32 cellular contexts compared by ENCODE assay signal in the genomic region with DNA sequence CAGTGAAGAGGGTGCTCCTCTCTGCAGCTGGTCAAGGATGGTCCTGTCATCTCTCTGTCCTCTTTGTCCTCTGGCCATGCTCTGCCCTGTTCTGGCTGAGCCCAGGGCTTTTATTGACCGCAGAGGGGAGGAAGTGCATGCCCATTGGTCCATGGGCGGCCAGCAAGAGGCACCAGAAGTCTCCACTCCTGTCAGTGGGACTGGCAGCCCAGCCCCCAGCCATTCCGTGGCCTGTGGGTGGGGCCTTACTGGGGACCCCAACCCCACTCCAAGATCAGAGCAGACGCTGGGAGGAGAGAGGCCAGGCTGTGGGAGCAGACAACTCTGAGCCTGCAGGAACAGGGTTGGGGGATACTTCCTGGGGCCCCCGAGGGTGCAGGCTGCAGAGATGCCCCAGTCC.
"Had no signal": no experiment of that assay in that cellular context is flagged by ENCODE, and none has a peak within 500 bp of the region (broad histone marks: within the 10 kb centered on the region; RNA-seq: fewer than 3 reads in every experiment).

No MANE protein-coding gene starts in this region.

- H3K4me1 Mint-ChIP-seq: activated CD4-positive, alpha-beta memory T cell treated with anti-CD3 and anti-CD28 coated beads, Interleukin-2, amount 10 ng/mL, durations not matched to agents 7 days and 5 days; activated naive CD4-positive, alpha-beta T cell treated with anti-CD3 and anti-CD28 coated beads, Interleukin-2, amount 50 U/mL, for 24 hours; activated naive CD8-positive, alpha-beta T cell treated with anti-CD3 and anti-CD28 coated beads, Interleukin-2, amount 10 ng/mL, durations not matched to agents 7 days and 5 days had no signal

- H3K27me3 ChIP-seq: ascending aorta, cardiac muscle cell, MG63, Peyer's patch, SJSA1 had no signal

- DNase-seq: activated CD4-positive, alpha-beta memory T cell treated with anti-CD3 and anti-CD28 coated beads, Interleukin-2, amount 10 ng/mL, durations not matched to agents 7 days and 5 days; activated CD4-positive, alpha-beta T cell treated with anti-CD3 and anti-CD28 coated beads for 1 hour; activated CD4-positive, alpha-beta T cell treated with anti-CD3 and anti-CD28 coated beads for 48 hours; activated CD4-positive, CD25-positive, alpha-beta regulatory T cell; activated gamma-delta T cell; activated naive CD4-positive, alpha-beta T cell treated with Interleukin-2 at 50 U/mL for 16 hours; activated naive CD8-positive, alpha-beta T cell treated with anti-CD3 and anti-CD28 coated beads, Interleukin-2, amount 10 ng/mL, durations not matched to agents 7 days and 5 days; activated T-cell treated with anti-CD3 and anti-CD28 coated beads, Interleukin-2, amount 50 U/mL, for 24 hours; amygdala; Kasumi-1; KG1; NCI-H1048; NCI-H1105 treated with DMSO at 0.1 percent for 48 hours; NCI-H1436; NCI-H1694; NCI-H1930; NCI-H345; NCI-H524 treated with DMSO at 0.1 percent for 48 hours; NK-92 treated with Interleukin-12 subunit alpha and Interleukin-12 subunit beta, amount 100 ng/mL, for 24 hours; PC-3; Peyer's patch; SW 1271; T-helper 1 cell; T-helper 2 cell; T-helper 9 cell; WERI-Rb-1 had no signal

- H3K27ac Mint-ChIP-seq: activated CD4-positive, alpha-beta memory T cell treated with anti-CD3 and anti-CD28 coated beads, Interleukin-2, amount 10 ng/mL, durations not matched to agents 7 days and 5 days; activated naive CD4-positive, alpha-beta T cell treated with anti-CD3 and anti-CD28 coated beads, Interleukin-2, amount 50 U/mL, for 24 hours; activated naive CD8-positive, alpha-beta T cell treated with anti-CD3 and anti-CD28 coated beads, Interleukin-2, amount 10 ng/mL, durations not matched to agents 7 days and 5 days; activated T-cell treated with anti-CD3 and anti-CD28 coated beads, Interleukin-2, amount 50 U/mL, for 24 hours; activated T-helper 2 cell treated with anti-CD3 and anti-CD28 coated beads, Interferon-gamma antibody, Interleukin-2, Interleukin-4, amounts not matched to agents 10 μg/mL and 5 μg/mL and 100 μg/mL, durations not matched to agents 14 hours and 24 hours and 36 hours had no signal

- H3K36me3 Mint-ChIP-seq: activated naive CD4-positive, alpha-beta T cell treated with anti-CD3 and anti-CD28 coated beads, Interleukin-2, amount 50 U/mL, for 24 hours; activated naive CD8-positive, alpha-beta T cell treated with anti-CD3 and anti-CD28 coated beads, Interleukin-2, amount 10 ng/mL, durations not matched to agents 7 days and 5 days had no signal

- H3K4me3 Mint-ChIP-seq: activated CD4-positive, alpha-beta memory T cell treated with anti-CD3 and anti-CD28 coated beads, Interleukin-2, amount 10 ng/mL, durations not matched to agents 7 days and 5 days; activated naive CD4-positive, alpha-beta T cell treated with anti-CD3 and anti-CD28 coated beads, Interleukin-2, amount 50 U/mL, for 24 hours; activated naive CD8-positive, alpha-beta T cell treated with anti-CD3 and anti-CD28 coated beads, Interleukin-2, amount 10 ng/mL, durations not matched to agents 7 days and 5 days; activated T-cell treated with anti-CD3 and anti-CD28 coated beads, Interleukin-2, amount 50 U/mL, for 24 hours had no signal

- H3K9me3 Mint-ChIP-seq: activated naive CD4-positive, alpha-beta T cell treated with anti-CD3 and anti-CD28 coated beads, Interleukin-2, amount 50 U/mL, for 24 hours had no signal

- H3K36me3 ChIP-seq: ascending aorta, cardiac muscle cell, MG63, Peyer's patch, SJSA1, WERI-Rb-1 had no signal

- H3K27ac ChIP-seq: ascending aorta, cardiac muscle cell, Peyer's patch, SJSA1, WERI-Rb-1 had no signal

- H3K27me3 Mint-ChIP-seq: activated CD4-positive, alpha-beta memory T cell treated with anti-CD3 and anti-CD28 coated beads, Interleukin-2, amount 10 ng/mL, durations not matched to agents 7 days and 5 days; activated naive CD4-positive, alpha-beta T cell treated with anti-CD3 and anti-CD28 coated beads, Interleukin-2, amount 50 U/mL, for 24 hours; activated naive CD8-positive, alpha-beta T cell treated with anti-CD3 and anti-CD28 coated beads, Interleukin-2, amount 10 ng/mL, durations not matched to agents 7 days and 5 days; activated T-cell treated with anti-CD3 and anti-CD28 coated beads, Interleukin-2, amount 50 U/mL, for 24 hours had no signal

- ATAC-seq: PC-3 had no signal

- H3K4me1 ChIP-seq: ascending aorta, Peyer's patch, SJSA1 had no signal

- H3K9me3 ChIP-seq: ascending aorta, MG63, Peyer's patch, SJSA1 had no signal

- H3K4me3 ChIP-seq: ascending aorta, cardiac muscle cell, MG63, Peyer's patch, SJSA1 had no signal
